In genomic region chr1:47650205-47650604, GRCh38 we compare ENCODE assay signal across 1 cellular context.
A peak's percentile ranks its signal among the peaks of the same experiment; 100 is the strongest.
TF ChIP-seq lines count a peak whose summit lies in the region.

No MANE protein-coding gene starts in this region.

TF ChIP-seq in HEK293, 187 proteins besides CTCF, POLR2A, EP300 and RAD21 (continued from another document):
- peak; percentile 42; the same call in 1 of the 2 replicates for TF ChIP-seq PRDM10 (tag by site-specific recombination; IDR thresholded peaks at IDR 0.05)
- peak; percentile 58 for TF ChIP-seq SP7 (tag by site-specific recombination; IDR thresholded peaks at IDR 0.05)
- TF ChIP-seq ZNF10 (tag by site-specific recombination; IDR thresholded peaks at IDR 0.05), result peak; percentile 91
- TF ChIP-seq ZEB2 (tag by site-specific recombination; IDR thresholded peaks at IDR 0.05), result 0 out of 2 replicates have a peak, but pooled peaks have one; percentile 22
- TF ChIP-seq ZBTB8A (tag by site-specific recombination; IDR thresholded peaks at IDR 0.05), result peak; percentile 58; the same call in 1 of the 2 replicates
- TF ChIP-seq HOXD13 (CRISPR knock-in tag; IDR thresholded peaks at IDR 0.05; ENCODE audit: borderline replicate concordance), result no peak
- TF ChIP-seq OSR2 (tag by site-specific recombination; IDR thresholded peaks at IDR 0.05), result 0 out of 2 replicates have a peak, but pooled peaks have one; percentile 18
- TF ChIP-seq ZNF555 (tag by site-specific recombination; conservative IDR thresholded peaks at IDR 0.05), result no peak
- no peak for TF ChIP-seq ZNF426 (tag by site-specific recombination; IDR thresholded peaks at IDR 0.05)
- no peak for TF ChIP-seq ZNF211 (tag by site-specific recombination; IDR thresholded peaks at IDR 0.05; ENCODE audit: low read depth)
- TF ChIP-seq ZNF184 (tag by site-specific recombination; IDR thresholded peaks at IDR 0.05), result no peak
- no peak for TF ChIP-seq ZNF645 (tag by site-specific recombination; IDR thresholded peaks at IDR 0.05)
- peak; percentile 30 for TF ChIP-seq ZIC2 (tag by site-specific recombination; IDR thresholded peaks at IDR 0.05)
- TF ChIP-seq ZNF571 (tag by site-specific recombination; IDR thresholded peaks at IDR 0.05), result no peak
- no peak for TF ChIP-seq ZNF510 (tag by site-specific recombination; IDR thresholded peaks at IDR 0.05; ENCODE audit: insufficient replicate concordance)
- no peak for TF ChIP-seq ELK4 (IDR thresholded peaks at IDR 0.05; ENCODE audit: borderline replicate concordance, low read depth, low read length)
- peak; percentile 74 for TF ChIP-seq ZFHX2 (tag by site-specific recombination; conservative IDR thresholded peaks at IDR 0.05)
- TF ChIP-seq KLF17 (tag by site-specific recombination; IDR thresholded peaks at IDR 0.05), result peak; percentile 91
- no peak for TF ChIP-seq ZBTB49 (tag by site-specific recombination; IDR thresholded peaks at IDR 0.05; ENCODE audit: low read depth)
- peak; percentile 71; the same call in 1 of the 2 replicates for TF ChIP-seq EGR2 (tag by site-specific recombination; IDR thresholded peaks at IDR 0.05; ENCODE audit: low read depth)
- peak; percentile 48; the same call in 1 of the 2 replicates for TF ChIP-seq ZNF449 (tag by site-specific recombination; IDR thresholded peaks at IDR 0.05)
- TF ChIP-seq ZNF530 (tag by site-specific recombination; IDR thresholded peaks at IDR 0.05; ENCODE audit: low read depth), result no peak
- no peak for TF ChIP-seq ZNF596 (tag by site-specific recombination; IDR thresholded peaks at IDR 0.05)
- peak; percentile 73 for TF ChIP-seq ZNF600 (tag by site-specific recombination; IDR thresholded peaks at IDR 0.05)
- TF ChIP-seq ZNF2 (tag by site-specific recombination; IDR thresholded peaks at IDR 0.05), result no peak
- TF ChIP-seq TRIM28 (IDR thresholded peaks at IDR 0.05; ENCODE audit: borderline replicate concordance, low read length), result 0 out of 2 replicates have a peak, but pooled peaks have one; percentile 35
- TF ChIP-seq ZNF692 (tag by site-specific recombination; IDR thresholded peaks at IDR 0.05), result peak; percentile 38; the same call in 1 of the 2 replicates
- TF ChIP-seq ZNF660 (tag by site-specific recombination; IDR thresholded peaks at IDR 0.05), result peak; percentile 68
- TF ChIP-seq ZNF704 (tag by site-specific recombination; IDR thresholded peaks at IDR 0.05), result no peak
- no peak for TF ChIP-seq ZNF19 (tag by site-specific recombination; IDR thresholded peaks at IDR 0.05; ENCODE audit: low read depth)
